ENCODE assay signal across 14 cellular contexts in the genomic region with DNA sequence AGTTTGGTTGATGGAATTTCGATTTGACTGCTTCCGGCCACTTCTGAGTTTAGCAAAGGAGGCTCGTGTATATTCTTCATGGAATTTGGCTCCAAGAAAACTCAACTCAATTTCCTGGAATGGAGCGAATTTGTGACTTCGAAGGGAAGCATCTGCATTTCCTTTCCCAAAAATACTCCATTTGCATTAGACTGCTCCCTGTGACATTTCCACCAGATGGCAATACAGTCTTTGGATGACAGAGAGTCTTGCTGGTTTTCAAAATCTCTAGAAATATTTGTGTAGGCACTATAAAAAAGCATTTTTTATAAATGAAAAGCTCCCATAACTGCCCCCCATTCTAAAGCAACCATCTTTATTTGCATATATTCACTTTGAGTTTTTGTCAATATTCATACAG. TPM values are rescaled to one million over a fixed set of nuclear protein-coding genes. Genes with fewer than 3 reads are reported as not detected.
A peak's percentile ranks its signal among the peaks of the same experiment; 100 is the strongest.
DNase-seq lines count a peak whose midpoint lies in the region; ATAC-seq, FAIRE-seq and TF ChIP-seq lines count a peak whose summit lies in the region.
"Had no signal": no experiment of that assay in that cellular context is flagged by ENCODE, and none has a peak within 500 bp of the region (broad histone marks: within the 10 kb centered on the region; RNA-seq: fewer than 3 reads in every experiment).

No MANE protein-coding gene starts in this region.

- no peaks in the 10 kb centered on the region for H3K27me3 Mint-ChIP-seq in neural crest cell (ENCODE audit: low read depth)
- no peaks in the 10 kb centered on the region for H3K27me3 Mint-ChIP-seq in effector memory CD8-positive, alpha-beta T cell

- peak; percentile 18 for TF ChIP-seq CTCF in neural crest cell (conservative IDR thresholded peaks at IDR 0.05)

- H3K36me3 Mint-ChIP-seq in neural crest cell (ENCODE audit: low read depth) = no peaks in the 10 kb centered on the region
- peaks cover 4% of the 10 kb centered on the region for H3K36me3 Mint-ChIP-seq in effector memory CD8-positive, alpha-beta T cell (ENCODE audit: insufficient read depth)
- H3K36me3 Mint-ChIP-seq: stimulated activated effector memory CD8-positive, alpha-beta T cell treated with anti-CD3 and anti-CD28 coated beads, Interleukin-12 subunit alpha, Interleukin-12 subunit beta, amount 100 ng/mL, for 72 hours had no signal

- DNase-seq in EH (ENCODE audit: low read depth) (peak; percentile 38), NCI-H69 (lab: John Stamatoyannopoulos, UW) (peak; percentile 0), neural crest cell (ENCODE audit: low read depth, low spot score) (no peak), NCI-H2227 (lab: John Stamatoyannopoulos, UW; ENCODE audit: unreplicated experiment) (no peak)
- DNase-seq in effector memory CD8-positive, alpha-beta T cell = no peak
- no peak for DNase-seq in activated naive CD4-positive, alpha-beta T cell treated with Interleukin-2 at 50 U/mL for 16 hours
- DNase-seq: EL, NCI-H1092 treated with DMSO at 0.1 percent for 48 hours, NCI-H774, T-helper 2 cell had no signal

- no peaks in the 10 kb centered on the region for H3K4me1 Mint-ChIP-seq in neural crest cell
- H3K4me1 Mint-ChIP-seq in effector memory CD8-positive, alpha-beta T cell (ENCODE audit: low read depth in 2 of 2) = no peaks in the 10 kb centered on the region
- H3K4me1 Mint-ChIP-seq: stimulated activated effector memory CD8-positive, alpha-beta T cell treated with anti-CD3 and anti-CD28 coated beads, Interleukin-12 subunit alpha, Interleukin-12 subunit beta, amount 100 ng/mL, for 72 hours had no signal

- H3K4me3 Mint-ChIP-seq in neural crest cell = no peak overlapping the region
- no peak overlapping the region for H3K4me3 Mint-ChIP-seq in effector memory CD8-positive, alpha-beta T cell
- H3K4me3 Mint-ChIP-seq: stimulated activated effector memory CD8-positive, alpha-beta T cell treated with anti-CD3 and anti-CD28 coated beads, Interleukin-12 subunit alpha, Interleukin-12 subunit beta, amount 100 ng/mL, for 72 hours had no signal

- no peak for ATAC-seq in GM21528 (IDR thresholded peaks at IDR 0.05; ENCODE audit: low FRiP score, unreplicated experiment)
- no peak for ATAC-seq in effector memory CD8-positive, alpha-beta T cell (replicated peaks)
- ATAC-seq: stimulated activated effector memory CD8-positive, alpha-beta T cell treated with anti-CD3 and anti-CD28 coated beads, Interleukin-12 subunit alpha, Interleukin-12 subunit beta, amount 100 ng/mL, for 72 hours had no signal

- H3K27ac Mint-ChIP-seq in neural crest cell (ENCODE audit: unreplicated experiment) = no peak overlapping the region
- no peak overlapping the region for H3K27ac Mint-ChIP-seq in effector memory CD8-positive, alpha-beta T cell
- H3K27ac Mint-ChIP-seq: stimulated activated effector memory CD8-positive, alpha-beta T cell treated with anti-CD3 and anti-CD28 coated beads, Interleukin-12 subunit alpha, Interleukin-12 subunit beta, amount 100 ng/mL, for 72 hours had no signal

- peaks cover 2% of the 10 kb centered on the region for H3K9me3 Mint-ChIP-seq in neural crest cell
- H3K9me3 Mint-ChIP-seq in effector memory CD8-positive, alpha-beta T cell = no peaks in the 10 kb centered on the region
- H3K9me3 Mint-ChIP-seq: stimulated activated effector memory CD8-positive, alpha-beta T cell treated with anti-CD3 and anti-CD28 coated beads, Interleukin-12 subunit alpha, Interleukin-12 subunit beta, amount 100 ng/mL, for 72 hours had no signal

- peak; percentile 51 for FAIRE-seq in endometrium (lab: Jason Lieb, UNC)

RNA-seq across cellular contexts. Expression of a gene that starts 4.1 kb away (rescaled TPM):
- not detected in 2 replicates for total RNA-seq in neural crest cell
- total RNA-seq: ascending aorta had no signal

Comparison
In these comparisons a context has a peak if more than half of its experiments do, and no peak if none do; other contexts are left out.
1. DNase-seq: peak in EH (single experiment) and NCI-H69 (single experiment); none in neural crest cell (single experiment), effector memory CD8-positive, alpha-beta T cell (0 of 3), activated naive CD4-positive, alpha-beta T cell treated with Interleukin-2 at 50 U/mL for 16 hours (single experiment) and NCI-H2227 (single experiment).